Comparison of ENCODE assay signal across 8 cellular contexts in the genomic region with DNA sequence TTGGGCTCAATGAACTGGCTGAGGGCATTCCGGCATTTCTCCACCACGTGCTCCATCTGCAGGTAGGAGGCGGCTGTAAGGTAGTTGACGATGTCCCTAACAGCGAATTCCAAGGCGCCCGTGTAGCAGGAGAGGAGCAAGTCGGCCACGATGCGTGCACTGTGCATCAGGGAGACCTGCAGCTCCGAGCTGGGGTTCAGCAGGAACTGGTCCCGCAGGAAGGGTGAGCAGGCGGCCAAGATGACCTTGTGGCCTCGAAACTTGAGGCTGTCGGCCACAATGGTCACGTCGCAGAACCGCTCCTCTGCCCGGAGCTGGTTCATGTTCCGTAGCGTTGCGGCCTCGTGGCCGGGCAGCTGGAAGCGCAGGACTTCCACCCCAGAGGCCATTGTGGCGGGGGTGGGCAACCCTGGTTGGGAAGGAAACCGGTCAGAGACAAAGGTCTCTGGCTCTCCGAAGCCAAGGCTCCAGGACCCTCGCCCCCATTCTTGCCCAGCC. TPM values are rescaled to one million over a fixed set of nuclear protein-coding genes. Genes with fewer than 3 reads are reported as not detected.
A peak's percentile ranks its signal among the peaks of the same experiment; 100 is the strongest.
DNase-seq lines count a peak whose midpoint lies in the region; ATAC-seq and TF ChIP-seq lines count a peak whose summit lies in the region.

No MANE protein-coding gene starts in this region.

- H2AFZ ChIP-seq in Karpas-422 (ENCODE audit: low read length) = no peak overlapping the region

- DNase-seq in Ammon's horn (ENCODE audit: low spot score) (peak; percentile 31), Karpas-422 (no peak), coronary artery (ENCODE audit: low spot score) (no peak), myocyte (ENCODE audit: low read depth) (peak; percentile 55), HEK293T (ENCODE audit: extremely low spot score) (no peak)

- no peaks in the 10 kb centered on the region for H3K27me3 ChIP-seq in Karpas-422 (ENCODE audit: low read length)

- H3K9ac ChIP-seq in Karpas-422 (ENCODE audit: low read length) = peak overlapping the region; percentile 93

- CTCF ChIA-PET in HEK293T (lab: Yijun Ruan, JAX) = no interaction called here

- no peak for TF ChIP-seq CTCF in coronary artery (IDR thresholded peaks at IDR 0.05)

- peak overlapping the region; percentile 86 for H3K4me2 ChIP-seq in Karpas-422 (ENCODE audit: low read depth, low read length, poor library complexity, severe bottlenecking)

- H3K4me3 ChIP-seq in Karpas-422 (ENCODE audit: low read length) = peak overlapping the region; percentile 76
- peak overlapping the region; percentile 74 for H3K4me3 ChIP-seq in coronary artery

- no peaks in the 10 kb centered on the region for H4K20me1 ChIP-seq in Karpas-422 (ENCODE audit: insufficient read depth, low read depth, low read length)

- H3K4me1 ChIP-seq in Karpas-422 (ENCODE audit: low read length) = peaks cover 44% of the 10 kb centered on the region

- H3K9me2 ChIP-seq in Karpas-422 (replicated peaks; ENCODE audit: insufficient read depth, low read length) = no peaks in the 10 kb centered on the region

- peaks cover 13% of the 10 kb centered on the region for H3K79me2 ChIP-seq in Karpas-422 (ENCODE audit: low read length)

- no peaks in the 10 kb centered on the region for H3K36me3 ChIP-seq in Karpas-422 (ENCODE audit: insufficient read depth, low read length)

- POLR2A ChIA-PET in HEK293T (lab: Yijun Ruan, JAX) = interaction anchor here (1.0 to 2.8 kb wide), 5 partner anchors 33 to 58 kb away, joined by 3 to 16 read pairs (median 3); partner anchors contain the start of genes NELFE, NEU1 and SKIC2

- no peaks in the 10 kb centered on the region for H3K9me3 ChIP-seq in Karpas-422 (ENCODE audit: low read length)

- ATAC-seq in HG03439 (IDR thresholded peaks at IDR 0.05; ENCODE audit: unreplicated experiment) (no peak), HG03108 (IDR thresholded peaks at IDR 0.05; ENCODE audit: unreplicated experiment) (no peak), GM18520 (IDR thresholded peaks at IDR 0.05; ENCODE audit: unreplicated experiment) (no peak)

- peak overlapping the region; percentile 51; the same call in 1 of the 2 replicates for H3K27ac ChIP-seq in Karpas-422 (ENCODE audit: low read length)
- peak overlapping the region; percentile 59 to 79 for H3K27ac ChIP-seq in coronary artery

TF ChIP-seq in HEK293T, 16 proteins besides CTCF, POLR2A, EP300 and RAD21:
- TF ChIP-seq BHLHE40 (IDR thresholded peaks at IDR 0.05; ENCODE audit: borderline replicate concordance) = no peak
- TF ChIP-seq FOXM1 (IDR thresholded peaks at IDR 0.05; ENCODE audit: borderline replicate concordance) = no peak

RNA-seq across cellular contexts. Expression of gene ZBTB12, which starts 0.9 kb away (rescaled TPM):
- total RNA-seq in Karpas-422 (2014; rRNA removed; shearing (Covaris generic); ENCODE audit: low replicate concordance) = 13.3 and 26.3 TPM in 2 replicates
- total RNA-seq in myocyte = 2.7 and 3.3 TPM in 2 replicates
- 7.2 TPM for polyA plus RNA-seq in myocyte (2012)

RNA-seq across cellular contexts. Expression of gene EHMT2, which starts 3.5 kb away (rescaled TPM):
- 40.0 and 79.0 TPM in 2 replicates for total RNA-seq in Karpas-422 (2014; rRNA removed; shearing (Covaris generic); ENCODE audit: low replicate concordance)
- total RNA-seq in myocyte = 33.7 and 36.4 TPM in 2 replicates
- 38.5 TPM for polyA plus RNA-seq in myocyte (2012)

RNA-seq across cellular contexts. Expression of gene SLC44A4, which starts 22.2 kb away (rescaled TPM):
- not detected in 2 replicates for total RNA-seq in Karpas-422 (2014; rRNA removed; shearing (Covaris generic); ENCODE audit: low replicate concordance)
- 0.11 and 0.16 TPM in 2 replicates for total RNA-seq in myocyte
- 0.04 TPM for polyA plus RNA-seq in myocyte (2012)

RNA-seq across cellular contexts. Expression of gene C2, which starts 26.6 kb away (rescaled TPM):
- total RNA-seq in Karpas-422 (2014; rRNA removed; shearing (Covaris generic); ENCODE audit: low replicate concordance) = not detected in 2 replicates
- 7.0 and 7.5 TPM in 2 replicates for total RNA-seq in myocyte
- polyA plus RNA-seq in myocyte (2012) = 3.1 TPM

RNA-seq across cellular contexts. Expression of gene NEU1, which starts 38.3 kb away (rescaled TPM):
- 23.7 and 38.7 TPM in 2 replicates for total RNA-seq in Karpas-422 (2014; rRNA removed; shearing (Covaris generic); ENCODE audit: low replicate concordance)
- total RNA-seq in myocyte = 128 and 187 TPM in 2 replicates
- polyA plus RNA-seq in myocyte (2012) = 65.8 TPM

Comparison
In these comparisons a context has a peak if more than half of its experiments do, and no peak if none do; other contexts are left out.
1. DNase-seq: peak in Ammon's horn (single experiment) and myocyte (single experiment); none in Karpas-422 (single experiment), coronary artery (single experiment) and HEK293T (single experiment).